20 cellular contexts compared by ENCODE assay signal in genomic region chr9:21728781-21729180, GRCh38.
DNase-seq lines count a peak whose midpoint lies in the region; TF ChIP-seq lines count a peak whose summit lies in the region.
"Had no signal": no experiment of that assay in that cellular context is flagged by ENCODE, and none has a peak within 500 bp of the region (broad histone marks: within the 10 kb centered on the region; RNA-seq: fewer than 3 reads in every experiment).

No MANE protein-coding gene starts in this region.

- no peaks in the 10 kb centered on the region for H3K79me2 ChIP-seq in ACC112 (ENCODE audit: control insufficient read depth, insufficient read depth, low read length, unreplicated experiment)

- H3K4me3 ChIP-seq in ACC112 (ENCODE audit: low read depth, low read length) (peak overlapping the region; percentile 4; the same call in 1 of the 2 replicates), astrocyte of the spinal cord (ENCODE audit: low read depth, low read length) (no peak overlapping the region)
- H3K4me3 ChIP-seq: left ventricle myocardium inferior, psoas muscle, spleen had no signal

- no peaks in the 10 kb centered on the region for H3K36me3 ChIP-seq in ACC112 (ENCODE audit: insufficient read depth, low read length)
- H3K36me3 ChIP-seq: left ventricle myocardium inferior, spleen had no signal

- no peak for TF ChIP-seq CTCF in astrocyte of the spinal cord (IDR thresholded peaks at IDR 0.05; ENCODE audit: low read depth, low read length)

- H3K4me1 ChIP-seq in ACC112 (ENCODE audit: control insufficient read depth, insufficient read depth, low read length, unreplicated experiment): peaks cover 18% of the 10 kb centered on the region
- H3K4me1 ChIP-seq: left ventricle myocardium inferior, psoas muscle, spleen had no signal

- H3K27me3 ChIP-seq in ACC112 (ENCODE audit: insufficient read depth, low read length): no peaks in the 10 kb centered on the region

- H3K27ac ChIP-seq in ACC112 (ENCODE audit: low read depth, low read length): peak overlapping the region; percentile 58
- H3K27ac ChIP-seq: left ventricle myocardium inferior, psoas muscle, spleen, VCaP had no signal

- peak; percentile 26 for DNase-seq in HT1080 (ENCODE audit: low read depth)
- peak; percentile 92 for DNase-seq in astrocyte of the spinal cord (ENCODE audit: low read depth, low spot score)
- peak; percentile 76 for DNase-seq in glomerular visceral epithelial cell (ENCODE audit: extremely low spot score)
- no peak for DNase-seq in DMS53 (lab: John Stamatoyannopoulos, UW)
- DNase-seq in NK-92 (lab: John Stamatoyannopoulos, UW; ENCODE audit: unreplicated experiment): no peak
- DNase-seq in GM19238 (ENCODE audit: insufficient read length, low spot score): no peak
- no peak for DNase-seq in activated gamma-delta T cell treated with Interleukin-2 at 50 U/mL for 16 hours
- DNase-seq: activated CD4-positive, alpha-beta memory T cell treated with anti-CD3 and anti-CD28 coated beads for 36 hours; activated naive CD4-positive, alpha-beta T cell treated with anti-CD3 and anti-CD28 coated beads for 36 hours; activated T-cell treated with anti-CD3 and anti-CD28 coated beads for 4 hours; CD4-positive, CD25-positive, alpha-beta regulatory T cell; DMS153; left ventricle myocardium inferior; NCI-H1105; NCI-H2081 treated with DMSO at 0.1 percent for 48 hours; psoas muscle; SHP77; spleen had no signal

- peak overlapping the region; percentile 8 for H2AFZ ChIP-seq in ACC112 (ENCODE audit: low read length, unreplicated experiment)

- in situ Hi-C loops in astrocyte of the spinal cord (cut with HindIII; ENCODE audit: low sequenced_read_pairs): no loop called here

Comparison
In these comparisons a context has a peak if more than half of its experiments do, and no peak if none do; other contexts are left out.
1. DNase-seq: peak in HT1080 (single experiment), astrocyte of the spinal cord (single experiment) and glomerular visceral epithelial cell (single experiment); none in DMS53 (single experiment), NK-92 (single experiment), GM19238 (single experiment) and activated gamma-delta T cell treated with Interleukin-2 at 50 U/mL for 16 hours (single experiment).